Comparison of ENCODE assay signal across 10 cellular contexts in genomic region chr1:219927298-219927955, GRCh38. TPM values are rescaled to one million over a fixed set of nuclear protein-coding genes. Genes with fewer than 3 reads are reported as not detected.
DNase-seq lines count a peak whose midpoint lies in the region; ATAC-seq, FAIRE-seq and TF ChIP-seq lines count a peak whose summit lies in the region.
"Had no signal": no experiment of that assay in that cellular context is flagged by ENCODE, and none has a peak within 500 bp of the region (broad histone marks: within the 10 kb centered on the region; RNA-seq: fewer than 3 reads in every experiment).

No MANE protein-coding gene starts in this region.

- no peaks in the 10 kb centered on the region for H3K9me1 ChIP-seq in endothelial cell of umbilical vein (replicated peaks; ENCODE audit: control insufficient read depth, extremely low read depth, insufficient read depth, low read length)

- H3K36me3 ChIP-seq in endothelial cell of umbilical vein (ENCODE audit: control insufficient read depth in 2 of 2, extremely low read depth in 1 of 2, insufficient read depth in 2 of 2, low read length in 2 of 2) (no peaks in the 10 kb centered on the region), pancreas (no peaks in the 10 kb centered on the region)

- H3K9ac ChIP-seq in endothelial cell of umbilical vein (replicated peaks; ENCODE audit: extremely low read depth, insufficient read depth, low read length): no peak overlapping the region

- POLR2A ChIA-PET in endothelial cell of umbilical vein (lab: Charles Lee): no interaction called here

- peak; percentile 26 for DNase-seq in GM12892 (ENCODE audit: insufficient read length)
- peak; percentile 48 for DNase-seq in HuH-7 (ENCODE audit: low spot score)
- no peak for DNase-seq in endothelial cell of umbilical vein (ENCODE audit: low read depth, low spot score)
- no peak for DNase-seq in pancreas
- DNase-seq in NCI-H446 (lab: John Stamatoyannopoulos, UW): no peak
- DNase-seq in HT-29 (ENCODE audit: low spot score): no peak

- no peaks in the 10 kb centered on the region for H3K9me3 ChIP-seq in endothelial cell of umbilical vein (replicated peaks; ENCODE audit: control insufficient read depth, insufficient read depth, low read length)
- H3K9me3 ChIP-seq in pancreas: no peaks in the 10 kb centered on the region

- H3K4me2 ChIP-seq in endothelial cell of umbilical vein (ENCODE audit: insufficient read depth, low read length): peak overlapping the region; percentile 11

- peak overlapping the region; percentile 92 for H2AFZ ChIP-seq in endothelial cell of umbilical vein (ENCODE audit: low read depth, low read length)

- TF ChIP-seq POLR2A in GM12892 (IDR thresholded peaks at IDR 0.05; ENCODE audit: low read depth, low read length) (no peak), endothelial cell of umbilical vein (IDR thresholded peaks at IDR 0.05; ENCODE audit: low read depth, low read length) (no peak)

- dilution Hi-C loops in endothelial cell of umbilical vein (cut with MboI; ENCODE audit: extremely low pct_ligation_motif_present, low sequenced_read_pairs): no loop called here

- no peak for TF ChIP-seq CTCF in endothelial cell of umbilical vein (IDR thresholded peaks at IDR 0.05; ENCODE audit: extremely low read depth in 1 of 2, insufficient read depth in 1 of 2, low read depth in 1 of 2, low read length in 2 of 2)
- no peak for TF ChIP-seq CTCF in pancreas (IDR thresholded peaks at IDR 0.05)

- CTCF ChIA-PET in endothelial cell of umbilical vein (lab: Charles Lee): interaction anchor here (0.6 kb wide), 1 partner anchor 16 kb away, joined by 4 read pairs; no protein-coding TSS in a partner anchor

- intact Hi-C loops in endothelial cell of umbilical vein (cut with micrococcal nuclease): no loop called here
- intact Hi-C loops in pancreas (cut with DNase I): no loop called here

- FAIRE-seq in GM12892 (lab: Jason Lieb, UNC) (no peak), endothelial cell of umbilical vein (lab: Jason Lieb, UNC) (no peak), pancreas (lab: Jason Lieb, UNC) (no peak)

- H4K20me1 ChIP-seq in endothelial cell of umbilical vein (replicated peaks; ENCODE audit: control insufficient read depth, extremely low read depth, insufficient read depth, low read length): no peaks in the 10 kb centered on the region

- peak overlapping the region; percentile 1 to 29 (median 3) for H3K4me3 ChIP-seq in endothelial cell of umbilical vein (replicated peaks in 1 of 3; ENCODE audit: insufficient read depth in 1 of 3, low read depth in 1 of 3, low read length in 3 of 3)
- H3K4me3 ChIP-seq in pancreas: peak overlapping the region; percentile 28 to 44 (median 36)

- ATAC-seq in pancreas (no peak), HG02840 (IDR thresholded peaks at IDR 0.05; ENCODE audit: low FRiP score, unreplicated experiment) (no peak), HG03135 (IDR thresholded peaks at IDR 0.05; ENCODE audit: unreplicated experiment) (no peak)

- H3K27me3 ChIP-seq in endothelial cell of umbilical vein (ENCODE audit: control insufficient read depth in 2 of 2, insufficient read depth in 2 of 2, low read length in 2 of 2): peaks cover 12 to 26% of the 10 kb centered on the region in 2 experiments
- no peaks in the 10 kb centered on the region for H3K27me3 ChIP-seq in pancreas

- no peak overlapping the region for H3K27ac ChIP-seq in endothelial cell of umbilical vein (ENCODE audit: insufficient read depth, low read depth, low read length)
- H3K27ac ChIP-seq in pancreas: no peak overlapping the region

- no TSS peak for BruUV-seq in endothelial cell of umbilical vein (replicated peaks; lab: Mats Ljungman, UMichigan)

- no peaks in the 10 kb centered on the region for H3K79me2 ChIP-seq in endothelial cell of umbilical vein (ENCODE audit: control insufficient read depth, insufficient read depth, low read length)

- WGBS in pancreas, 2 donors: 19 to 21% methylated on average over 28 to 31 of the region's 31 CpGs

- H3K4me1 ChIP-seq in endothelial cell of umbilical vein (ENCODE audit: control insufficient read depth, extremely low read depth, insufficient read depth, low read length) (peaks cover 8% of the 10 kb centered on the region), pancreas (no peaks in the 10 kb centered on the region)

TF ChIP-seq in endothelial cell of umbilical vein, 7 proteins besides CTCF, POLR2A, EP300 and RAD21:
- no peak for TF ChIP-seq GATA2 (IDR thresholded peaks at IDR 0.05; ENCODE audit: insufficient read depth, insufficient read length, low read depth, low read length)
- no peak for TF ChIP-seq FOS (IDR thresholded peaks at IDR 0.05; ENCODE audit: borderline replicate concordance, insufficient read depth, low read length)
- no peak for TF ChIP-seq JUN (IDR thresholded peaks at IDR 0.05; ENCODE audit: borderline replicate concordance, insufficient read depth, insufficient read length, low read depth)
- TF ChIP-seq MYC (IDR thresholded peaks at IDR 0.05; ENCODE audit: low read depth, low read length): no peak
- TF ChIP-seq MAX (IDR thresholded peaks at IDR 0.05; ENCODE audit: insufficient read depth, insufficient read length): no peak

RNA-seq across cellular contexts. Expression of gene SLC30A10, which starts 0.9 kb away (rescaled TPM):
- not detected for polyA plus RNA-seq in GM12892 (2012; ENCODE audit: missing spikeins)
- total RNA-seq in endothelial cell of umbilical vein: not detected in 2 replicates
- not detected in 2 replicates for polyA plus RNA-seq in endothelial cell of umbilical vein
- polyA plus RNA-seq in endothelial cell of umbilical vein (2011; cell fraction: cytosol; rRNA removed): not detected in 2 replicates
- polyA plus RNA-seq in endothelial cell of umbilical vein (2011; cell fraction: nucleus; rRNA removed): not detected in 2 replicates
- polyA plus RNA-seq in endothelial cell of umbilical vein (2012): not detected in 2 replicates
- 0.19 TPM in 1 of 2 replicates, not detected in the other for polyA minus RNA-seq in endothelial cell of umbilical vein
- polyA minus RNA-seq in endothelial cell of umbilical vein (2011; cell fraction: cytosol; rRNA and poly(A)+ RNA removed): not detected
- not detected in 2 replicates for polyA minus RNA-seq in endothelial cell of umbilical vein (2011; cell fraction: nucleus; rRNA and poly(A)+ RNA removed)
- total RNA-seq in pancreas: under 1 TPM in 3 of 6 donors, not detected in 3; 0.09 to 0.41 (median 0.16) TPM
- polyA plus RNA-seq in pancreas: under 1 TPM; 0.09 to 0.11 TPM
- total RNA-seq in HT-29 (2014; rRNA removed; shearing (Covaris generic)): not detected in 2 replicates
- total RNA-seq: lung, M059J had no signal
- polyA plus RNA-seq: lung had no signal

Comparison
In these comparisons a context has a peak if more than half of its experiments do, and no peak if none do; other contexts are left out.
1. DNase-seq: peak in GM12892 (single experiment) and HuH-7 (single experiment); none in endothelial cell of umbilical vein (single experiment), pancreas (0 of 6), NCI-H446 (0 of 2) and HT-29 (single experiment).